27 cellular contexts compared by ENCODE assay signal in genomic region chr2:70565039-70565731, GRCh38.
DNase-seq lines count a peak whose midpoint lies in the region; ATAC-seq and FAIRE-seq lines count a peak whose summit lies in the region.
"Had no signal": no experiment of that assay in that cellular context is flagged by ENCODE, and none has a peak within 500 bp of the region (broad histone marks: within the 10 kb centered on the region; RNA-seq: fewer than 3 reads in every experiment).

No MANE protein-coding gene starts in this region.

- DNase-seq in HTR-8/SVneo (ENCODE audit: insufficient read length, low spot score) (no peak), inferior parietal cortex (ENCODE audit: extremely low spot score) (peak; percentile 75), posterior cingulate gyrus (peak; percentile 56 to 97 (median 78)), D341Med (ENCODE audit: low spot score) (no peak), DMS53 treated with DMSO at 0.1 percent for 48 hours (lab: John Stamatoyannopoulos, UW; ENCODE audit: unreplicated experiment) (no peak), NCI-H1930 (lab: John Stamatoyannopoulos, UW) (no peak)
- DNase-seq: activated CD4-positive, alpha-beta T cell treated with anti-CD3 and anti-CD28 coated beads, Interleukin-2, amount 10 ng/mL, durations not matched to agents 7 days and 5 days; activated naive CD4-positive, alpha-beta T cell; activated T-cell treated with anti-CD3 and anti-CD28 coated beads, Interleukin-2, amount 50 U/mL, for 48 hours; heart left ventricle; left lung; NCI-H1092 treated with DMSO at 0.1 percent for 48 hours; NCI-H187 treated with DMSO at 0.1 percent for 48 hours; SK-N-SH; stimulated activated CD4-positive, alpha-beta T cell treated with anti-CD3 and anti-CD28 coated beads, Interleukin-2, amount 100 ng/mL, for 24 hours; stimulated activated naive B cell treated with anti-CD40 and anti-IgM and Interleukin-4, amounts not matched to agents 10 μg/mL and 1 μg/mL and 100 μg/mL, for 72 hours; T-helper 17 cell had no signal

- intact Hi-C loops in posterior cingulate gyrus (cut with DNase I) = no loop called here

- peak; percentile 31 for FAIRE-seq in HTR-8/SVneo (lab: Jason Lieb, UNC)

- H3K27ac ChIP-seq in cingulate gyrus (ENCODE audit: low read depth, low read length) = peak overlapping the region; percentile 99
- H3K27ac ChIP-seq: BLaER1 treated with 17β-estradiol and CSF1 and Interleukin-3, amounts not matched to agents 10 nM and 100 nM; breast epithelium; coronary artery; heart left ventricle; left lung; prostate gland; RWPE1; skin epidermis; vagina had no signal

- ATAC-seq in GM19397 (IDR thresholded peaks at IDR 0.05; ENCODE audit: unreplicated experiment) = no peak
- ATAC-seq: heart left ventricle; left lung; natural killer cell treated with Interleukin-12 subunit alpha and Interleukin-12 subunit beta and Interleukin-15 and Interleukin-18, amount 100 ng/mL, for 72 hours; stimulated activated naive B cell treated with anti-CD40 and anti-IgM and Interleukin-4, amounts not matched to agents 10 μg/mL and 1 μg/mL and 100 μg/mL, for 72 hours; T-helper 17 cell had no signal

Comparison
In these comparisons a context has a peak if more than half of its experiments do, and no peak if none do; other contexts are left out.
1. DNase-seq: peak in inferior parietal cortex (single experiment) and posterior cingulate gyrus (10 of 10); none in HTR-8/SVneo (single experiment), D341Med (single experiment), DMS53 treated with DMSO at 0.1 percent for 48 hours (single experiment) and NCI-H1930 (0 of 2).